ENCODE assay signal across 2 cellular contexts in the genomic region with DNA sequence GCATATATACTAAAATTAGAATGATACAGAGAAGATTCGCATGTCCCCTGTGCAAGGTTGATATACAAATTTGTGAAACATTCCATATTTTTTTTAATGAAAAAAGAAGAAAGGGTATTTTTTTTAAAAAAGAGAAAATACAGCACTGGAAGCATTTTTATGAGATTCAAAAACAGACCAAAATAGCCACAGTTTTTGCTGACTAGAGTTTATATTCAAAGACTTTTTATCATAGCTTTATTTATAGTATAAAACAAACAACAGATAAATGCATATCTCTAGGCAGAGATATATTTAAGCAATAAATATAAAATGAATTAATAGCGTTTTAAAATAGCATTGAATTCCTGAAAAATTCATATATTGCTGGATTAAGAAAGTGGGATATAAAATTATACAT.
TF ChIP-seq lines count a peak whose summit lies in the region.

No MANE protein-coding gene starts in this region.

TF ChIP-seq in HepG2, 621 proteins besides CTCF, POLR2A, EP300 and RAD21:
- TF ChIP-seq ZSCAN22 (CRISPR knock-in tag; IDR thresholded peaks at IDR 0.05): no peak
- no peak for TF ChIP-seq JUNB (CRISPR knock-in tag; IDR thresholded peaks at IDR 0.05; ENCODE audit: borderline replicate concordance)
- peak; percentile 22 to 58; a peak in 2 of 4 replicates for TF ChIP-seq MAFK (conservative IDR thresholded peaks at IDR 0.05 in 1 of 2, IDR thresholded peaks at IDR 0.05 in 1 of 2; ENCODE audit: low read length in 2 of 2)
- peak; percentile 64 for TF ChIP-seq MAFF (IDR thresholded peaks at IDR 0.05; ENCODE audit: low read depth, low read length)

TF ChIP-seq in IMR-90, 13 proteins besides CTCF, POLR2A, EP300 and RAD21:
- no peak for TF ChIP-seq MXI1 (IDR thresholded peaks at IDR 0.05; ENCODE audit: borderline replicate concordance, low read depth, low read length)
- TF ChIP-seq MAFK (IDR thresholded peaks at IDR 0.05; ENCODE audit: low read depth, low read length): 0 out of 2 replicates have a peak, but pooled peaks have one; percentile 3
